Comparison of ENCODE assay signal across 22 cellular contexts in the genomic region with DNA sequence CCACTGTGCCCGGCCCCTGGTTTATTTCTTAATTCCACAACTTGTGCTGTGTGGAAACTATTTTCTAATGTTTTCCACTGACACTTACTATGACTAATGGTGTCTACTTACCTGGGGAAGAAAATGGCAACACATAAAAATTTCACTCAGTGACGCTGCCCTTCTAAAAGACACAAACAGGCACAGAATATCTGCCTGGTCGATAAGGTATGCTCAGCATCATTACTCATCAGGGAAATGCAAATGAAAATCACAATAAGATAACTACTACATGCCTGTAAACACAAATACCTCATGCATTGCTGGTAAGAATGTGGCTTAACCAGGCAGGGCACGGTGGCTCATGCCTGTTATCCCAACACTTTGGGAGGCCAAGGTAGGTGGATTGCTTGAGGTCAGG.
A peak's percentile ranks its signal among the peaks of the same experiment; 100 is the strongest.
DNase-seq lines count a peak whose midpoint lies in the region; ATAC-seq lines count a peak whose summit lies in the region.
"Had no signal": no experiment of that assay in that cellular context is flagged by ENCODE, and none has a peak within 500 bp of the region (broad histone marks: within the 10 kb centered on the region; RNA-seq: fewer than 3 reads in every experiment).

No MANE protein-coding gene starts in this region.

- no peak overlapping the region for H3K27ac Mint-ChIP-seq in stimulated activated naive CD8-positive, alpha-beta T cell treated with anti-CD3 and anti-CD28 coated beads, Interleukin-15, amount 100 ng/mL, for 72 hours
- peak overlapping the region; percentile 14 for H3K27ac Mint-ChIP-seq in memory B cell
- H3K27ac Mint-ChIP-seq in stimulated activated naive CD8-positive, alpha-beta T cell treated with anti-CD3 and anti-CD28 coated beads, Interleukin-15, Interleukin-2, amounts not matched to agents 100 ng/mL and 50 ng/mL, for 24 hours: peak overlapping the region; percentile 49
- no peak overlapping the region for H3K27ac Mint-ChIP-seq in activated CD4-positive, alpha-beta T cell treated with anti-CD3 and anti-CD28 coated beads for 36 hours
- H3K27ac Mint-ChIP-seq: B cell; CD8-positive, alpha-beta T cell; HFFc6 had no signal

- no peaks in the 10 kb centered on the region for H3K27me3 Mint-ChIP-seq in stimulated activated naive CD8-positive, alpha-beta T cell treated with anti-CD3 and anti-CD28 coated beads, Interleukin-15, amount 100 ng/mL, for 72 hours
- H3K27me3 Mint-ChIP-seq in memory B cell: no peaks in the 10 kb centered on the region
- no peaks in the 10 kb centered on the region for H3K27me3 Mint-ChIP-seq in stimulated activated naive CD8-positive, alpha-beta T cell treated with anti-CD3 and anti-CD28 coated beads, Interleukin-15, Interleukin-2, amounts not matched to agents 100 ng/mL and 50 ng/mL, for 24 hours
- H3K27me3 Mint-ChIP-seq in activated CD4-positive, alpha-beta T cell treated with anti-CD3 and anti-CD28 coated beads for 36 hours: no peaks in the 10 kb centered on the region
- H3K27me3 Mint-ChIP-seq: B cell had no signal

- no peak for DNase-seq in stimulated activated naive CD8-positive, alpha-beta T cell treated with anti-CD3 and anti-CD28 coated beads, Interleukin-15, Interleukin-2, amounts not matched to agents 100 U/mL and 50 U/mL, for 24 hours
- no peak for DNase-seq in stimulated activated naive CD8-positive, alpha-beta T cell treated with anti-CD3 and anti-CD28 coated beads, Interleukin-15, amount 100 ng/mL, for 72 hours
- DNase-seq in epithelial cell of prostate (ENCODE audit: low read depth, low spot score) (peak; percentile 12), memory B cell (ENCODE audit: low spot score in 2 of 2) (no peak), NCI-H524 treated with DMSO at 0.1 percent for 48 hours (lab: John Stamatoyannopoulos, UW) (no peak)
- DNase-seq in activated CD4-positive, alpha-beta T cell treated with anti-CD3 and anti-CD28 coated beads for 36 hours: no peak
- DNase-seq: CD8-positive, alpha-beta T cell; COR-L47; DMS 273 treated with DMSO at 0.1 percent for 48 hours; DMS53; DND-41; EL; GOT3; H7; HFFc6; IMR-90 had no signal

- ATAC-seq in stimulated activated naive CD8-positive, alpha-beta T cell treated with anti-CD3 and anti-CD28 coated beads, Interleukin-15, Interleukin-2, amounts not matched to agents 100 U/mL and 50 U/mL, for 24 hours: peak; percentile 23
- no peak for ATAC-seq in stimulated activated naive CD8-positive, alpha-beta T cell treated with anti-CD3 and anti-CD28 coated beads, Interleukin-15, amount 100 ng/mL, for 72 hours
- ATAC-seq in memory B cell (ENCODE audit: low read depth): no peak
- ATAC-seq in activated CD4-positive, alpha-beta T cell treated with anti-CD3 and anti-CD28 coated beads for 36 hours: no peak
- ATAC-seq in HG02970 (IDR thresholded peaks at IDR 0.05; ENCODE audit: low FRiP score, unreplicated experiment): no peak
- ATAC-seq: CD8-positive, alpha-beta T cell; HCT116 had no signal

- CTCF ChIA-PET in activated CD4-positive, alpha-beta T cell treated with anti-CD3 and anti-CD28 coated beads for 36 hours (lab: Charles Lee): no interaction called here

- H3K36me3 Mint-ChIP-seq in memory B cell: peaks cover 24% of the 10 kb centered on the region
- peaks cover 59% of the 10 kb centered on the region for H3K36me3 Mint-ChIP-seq in stimulated activated naive CD8-positive, alpha-beta T cell treated with anti-CD3 and anti-CD28 coated beads, Interleukin-15, Interleukin-2, amounts not matched to agents 100 ng/mL and 50 ng/mL, for 24 hours (ENCODE audit: low read depth)
- H3K36me3 Mint-ChIP-seq in activated CD4-positive, alpha-beta T cell treated with anti-CD3 and anti-CD28 coated beads for 36 hours (ENCODE audit: low read depth): peaks cover 38% of the 10 kb centered on the region

- intact Hi-C loops in activated CD4-positive, alpha-beta T cell treated with anti-CD3 and anti-CD28 coated beads for 36 hours (cut with DNase I, micrococcal nuclease): no loop called here

- H3K27ac ChIP-seq in epithelial cell of prostate: no peak overlapping the region
- H3K27ac ChIP-seq: 22Rv1; BLaER1 treated with 17β-estradiol and CSF1 and Interleukin-3, amounts not matched to agents 10 nM and 100 nM had no signal

- no peak overlapping the region for H3K4me3 Mint-ChIP-seq in stimulated activated naive CD8-positive, alpha-beta T cell treated with anti-CD3 and anti-CD28 coated beads, Interleukin-15, amount 100 ng/mL, for 72 hours
- no peak overlapping the region for H3K4me3 Mint-ChIP-seq in memory B cell
- no peak overlapping the region for H3K4me3 Mint-ChIP-seq in stimulated activated naive CD8-positive, alpha-beta T cell treated with anti-CD3 and anti-CD28 coated beads, Interleukin-15, Interleukin-2, amounts not matched to agents 100 ng/mL and 50 ng/mL, for 24 hours
- H3K4me3 Mint-ChIP-seq in activated CD4-positive, alpha-beta T cell treated with anti-CD3 and anti-CD28 coated beads for 36 hours: no peak overlapping the region
- H3K4me3 Mint-ChIP-seq: B cell; CD8-positive, alpha-beta T cell; HFFc6 had no signal

- H3K4me1 Mint-ChIP-seq in stimulated activated naive CD8-positive, alpha-beta T cell treated with anti-CD3 and anti-CD28 coated beads, Interleukin-15, amount 100 ng/mL, for 72 hours: no peaks in the 10 kb centered on the region
- H3K4me1 Mint-ChIP-seq in memory B cell: peaks cover 9% of the 10 kb centered on the region
- peaks cover 3% of the 10 kb centered on the region for H3K4me1 Mint-ChIP-seq in stimulated activated naive CD8-positive, alpha-beta T cell treated with anti-CD3 and anti-CD28 coated beads, Interleukin-15, Interleukin-2, amounts not matched to agents 100 ng/mL and 50 ng/mL, for 24 hours (ENCODE audit: low read depth)
- no peaks in the 10 kb centered on the region for H3K4me1 Mint-ChIP-seq in activated CD4-positive, alpha-beta T cell treated with anti-CD3 and anti-CD28 coated beads for 36 hours

- POLR2A ChIA-PET in activated CD4-positive, alpha-beta T cell treated with anti-CD3 and anti-CD28 coated beads for 36 hours (lab: Charles Lee): no interaction called here

- no peaks in the 10 kb centered on the region for H3K9me3 Mint-ChIP-seq in stimulated activated naive CD8-positive, alpha-beta T cell treated with anti-CD3 and anti-CD28 coated beads, Interleukin-15, amount 100 ng/mL, for 72 hours
- H3K9me3 Mint-ChIP-seq in memory B cell: no peaks in the 10 kb centered on the region
- no peaks in the 10 kb centered on the region for H3K9me3 Mint-ChIP-seq in stimulated activated naive CD8-positive, alpha-beta T cell treated with anti-CD3 and anti-CD28 coated beads, Interleukin-15, Interleukin-2, amounts not matched to agents 100 ng/mL and 50 ng/mL, for 24 hours
- no peaks in the 10 kb centered on the region for H3K9me3 Mint-ChIP-seq in activated CD4-positive, alpha-beta T cell treated with anti-CD3 and anti-CD28 coated beads for 36 hours (ENCODE audit: low read depth)
- H3K9me3 Mint-ChIP-seq: CD8-positive, alpha-beta T cell; HFFc6 had no signal

Comparison
In these comparisons a context has a peak if more than half of its experiments do, and no peak if none do; other contexts are left out.
1. H3K27ac Mint-ChIP-seq: peak in memory B cell (single experiment) and stimulated activated naive CD8-positive, alpha-beta T cell treated with anti-CD3 and anti-CD28 coated beads, Interleukin-15, Interleukin-2, amounts not matched to agents 100 ng/mL and 50 ng/mL, for 24 hours (single experiment); none in stimulated activated naive CD8-positive, alpha-beta T cell treated with anti-CD3 and anti-CD28 coated beads, Interleukin-15, amount 100 ng/mL, for 72 hours (0 of 2) and activated CD4-positive, alpha-beta T cell treated with anti-CD3 and anti-CD28 coated beads for 36 hours (single experiment).